Comparison of ENCODE assay signal across 25 cellular contexts in the genomic region with DNA sequence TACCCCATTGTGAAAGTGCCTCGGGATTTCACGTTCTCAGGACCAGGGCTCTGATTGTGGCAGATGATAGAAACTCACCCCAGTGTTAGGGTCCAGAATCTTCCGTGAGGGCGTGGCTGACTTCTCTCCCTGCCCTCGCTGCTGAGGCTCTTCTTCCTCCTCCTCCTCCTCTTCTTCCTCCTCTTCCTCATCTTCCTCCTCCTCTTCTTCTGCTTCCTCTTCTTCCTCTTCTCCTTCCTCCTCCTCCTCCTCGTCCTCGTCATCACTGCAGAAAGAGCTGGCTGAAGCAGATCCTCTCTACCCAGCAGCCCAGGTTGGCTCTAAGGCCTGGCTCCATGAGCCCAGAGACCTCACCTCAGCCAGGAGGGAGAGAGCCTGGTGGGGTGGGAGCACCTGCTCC. TPM values are rescaled to one million over a fixed set of nuclear protein-coding genes. Genes with fewer than 3 reads are reported as not detected.
A peak's percentile ranks its signal among the peaks of the same experiment; 100 is the strongest.
DNase-seq lines count a peak whose midpoint lies in the region; ATAC-seq, FAIRE-seq and TF ChIP-seq lines count a peak whose summit lies in the region.
"Had no signal": no experiment of that assay in that cellular context is flagged by ENCODE, and none has a peak within 500 bp of the region (broad histone marks: within the 10 kb centered on the region; RNA-seq: fewer than 3 reads in every experiment).

No MANE protein-coding gene starts in this region.

- H3K9ac ChIP-seq in astrocyte (ENCODE audit: low read length) = no peak overlapping the region
- H3K9ac ChIP-seq: BLaER1 had no signal

- H3K4me3 Mint-ChIP-seq in activated T-cell treated with anti-CD3 and anti-CD28 coated beads, Interleukin-2, amount 50 U/mL, for 24 hours = no peak overlapping the region
- H3K4me3 Mint-ChIP-seq in GM23338 (no peak overlapping the region), astrocyte (ENCODE audit: unreplicated experiment) (no peak overlapping the region)
- H3K4me3 Mint-ChIP-seq: CD4-positive, alpha-beta T cell had no signal

- H3K4me1 ChIP-seq in GM23338 (ENCODE audit: insufficient read depth) = no peaks in the 10 kb centered on the region
- peaks cover 10% of the 10 kb centered on the region for H3K4me1 ChIP-seq in astrocyte (ENCODE audit: insufficient read depth, low read length)
- H3K4me1 ChIP-seq in osteoblast (ENCODE audit: insufficient read depth, low read length) = no peaks in the 10 kb centered on the region
- H3K4me1 ChIP-seq: HAP-1 had no signal

- H3K9me3 Mint-ChIP-seq in activated T-cell treated with anti-CD3 and anti-CD28 coated beads, Interleukin-2, amount 50 U/mL, for 24 hours = no peaks in the 10 kb centered on the region
- no peaks in the 10 kb centered on the region for H3K9me3 Mint-ChIP-seq in GM23338
- no peaks in the 10 kb centered on the region for H3K9me3 Mint-ChIP-seq in astrocyte (ENCODE audit: unreplicated experiment)
- H3K9me3 Mint-ChIP-seq: CD4-positive, alpha-beta T cell had no signal

- H3K27me3 ChIP-seq in GM23338 (ENCODE audit: insufficient read depth) = no peaks in the 10 kb centered on the region
- H3K27me3 ChIP-seq in astrocyte (ENCODE audit: insufficient read depth, low read length) = no peaks in the 10 kb centered on the region
- H3K27me3 ChIP-seq in osteoblast (ENCODE audit: insufficient read depth, low read length) = no peaks in the 10 kb centered on the region
- H3K27me3 ChIP-seq: BLaER1, SJSA1 had no signal

- peaks cover 98% of the 10 kb centered on the region for H3K36me3 Mint-ChIP-seq in activated T-cell treated with anti-CD3 and anti-CD28 coated beads, Interleukin-2, amount 50 U/mL, for 24 hours (ENCODE audit: low read depth)
- H3K36me3 Mint-ChIP-seq in GM23338 (ENCODE audit: low read depth) (peaks cover 91% of the 10 kb centered on the region), astrocyte (ENCODE audit: low read depth, unreplicated experiment) (peaks cover 18% of the 10 kb centered on the region)

- H3K9me3 ChIP-seq in astrocyte (ENCODE audit: insufficient read depth, low read depth, low read length) (no peaks in the 10 kb centered on the region), osteoblast (ENCODE audit: low read depth, low read length) (no peaks in the 10 kb centered on the region)
- H3K9me3 ChIP-seq: BLaER1, HAP-1, SJSA1 had no signal

- H3F3A ChIP-seq in GM23338 (replicated peaks; ENCODE audit: low read depth) = peaks cover 19% of the 10 kb centered on the region; the same call in 1 of the 2 replicates

- no peaks in the 10 kb centered on the region for H3K4me1 Mint-ChIP-seq in activated T-cell treated with anti-CD3 and anti-CD28 coated beads, Interleukin-2, amount 50 U/mL, for 24 hours (ENCODE audit: low read depth)
- H3K4me1 Mint-ChIP-seq in GM23338 = peaks cover 11% of the 10 kb centered on the region
- H3K4me1 Mint-ChIP-seq in astrocyte (ENCODE audit: low read depth, unreplicated experiment) = peaks cover 4% of the 10 kb centered on the region

- no peaks in the 10 kb centered on the region for H3K79me2 ChIP-seq in GM23338 (replicated peaks; ENCODE audit: insufficient read depth)
- peaks cover 2% of the 10 kb centered on the region for H3K79me2 ChIP-seq in astrocyte (ENCODE audit: insufficient read depth, low read length)
- peaks cover 13% of the 10 kb centered on the region for H3K79me2 ChIP-seq in osteoblast (ENCODE audit: insufficient read depth, low read length)

- peak overlapping the region; percentile 55 for H3K27ac Mint-ChIP-seq in activated T-cell treated with anti-CD3 and anti-CD28 coated beads, Interleukin-2, amount 50 U/mL, for 24 hours
- no peak overlapping the region for H3K27ac Mint-ChIP-seq in GM23338
- H3K27ac Mint-ChIP-seq in astrocyte (ENCODE audit: unreplicated experiment) = peak overlapping the region; percentile 41
- H3K27ac Mint-ChIP-seq: CD4-positive, alpha-beta T cell had no signal

- ATAC-seq in GM23338 = no peak
- ATAC-seq: GM12878 had no signal

- H3K27ac ChIP-seq in GM23338 (ENCODE audit: low read depth) = 0 out of 2 replicates have a peak overlapping the region, but pooled peaks have one; percentile 19
- H3K27ac ChIP-seq in astrocyte (ENCODE audit: low read depth, low read length) = no peak overlapping the region
- no peak overlapping the region for H3K27ac ChIP-seq in osteoblast (ENCODE audit: low read depth, low read length)
- H3K27ac ChIP-seq: BLaER1, SJSA1 had no signal

- H2AFZ ChIP-seq in GM23338 = no peak overlapping the region
- no peak overlapping the region for H2AFZ ChIP-seq in astrocyte (ENCODE audit: low read depth, low read length)
- no peak overlapping the region for H2AFZ ChIP-seq in osteoblast (ENCODE audit: low read length)

- H3K4me2 ChIP-seq in GM23338 = no peak overlapping the region
- no peak overlapping the region for H3K4me2 ChIP-seq in astrocyte (ENCODE audit: low read length)
- H3K4me2 ChIP-seq in osteoblast (ENCODE audit: insufficient read depth, low read length) = no peak overlapping the region
- H3K4me2 ChIP-seq: BLaER1 had no signal

- H3K27me3 Mint-ChIP-seq in activated T-cell treated with anti-CD3 and anti-CD28 coated beads, Interleukin-2, amount 50 U/mL, for 24 hours = no peaks in the 10 kb centered on the region
- H3K27me3 Mint-ChIP-seq in GM23338 (ENCODE audit: insufficient read depth, low read depth, poor library complexity) = peaks cover 8% of the 10 kb centered on the region
- H3K27me3 Mint-ChIP-seq in astrocyte (ENCODE audit: low read depth, unreplicated experiment) = no peaks in the 10 kb centered on the region
- H3K27me3 Mint-ChIP-seq: CD4-positive, alpha-beta T cell had no signal

- H3K9me2 ChIP-seq in GM23338 (ENCODE audit: insufficient read depth) = no peaks in the 10 kb centered on the region

- peaks cover 14% of the 10 kb centered on the region for H4K20me1 ChIP-seq in GM23338 (replicated peaks; ENCODE audit: insufficient read depth)
- peaks cover 23% of the 10 kb centered on the region for H4K20me1 ChIP-seq in astrocyte (ENCODE audit: insufficient read depth, low read length)
- H4K20me1 ChIP-seq in osteoblast (ENCODE audit: insufficient read depth, low read length) = peaks cover 17% of the 10 kb centered on the region

- H3K4me3 ChIP-seq in GM23338 = no peak overlapping the region
- no peak overlapping the region for H3K4me3 ChIP-seq in astrocyte (ENCODE audit: insufficient read depth, low read depth, low read length)
- no peak overlapping the region for H3K4me3 ChIP-seq in osteoblast (ENCODE audit: insufficient read depth, low read length)
- H3K4me3 ChIP-seq: BLaER1, GM12878, HAP-1, SJSA1 had no signal

- H3K36me3 ChIP-seq in GM23338 (ENCODE audit: insufficient read depth) = peaks cover 64% of the 10 kb centered on the region
- peaks cover 56% of the 10 kb centered on the region for H3K36me3 ChIP-seq in astrocyte (ENCODE audit: insufficient read depth, low read length)
- H3K36me3 ChIP-seq in osteoblast (ENCODE audit: insufficient read depth, low read length) = peaks cover 85% of the 10 kb centered on the region

- no peak for FAIRE-seq in astrocyte (lab: Jason Lieb, UNC)
- FAIRE-seq: A204.1, G401.6, GM12878, RCC 7860 had no signal

- no peak for TF ChIP-seq CTCF in GM23338 (conservative IDR thresholded peaks at IDR 0.05; ENCODE audit: low read depth in 2 of 2)
- TF ChIP-seq CTCF in astrocyte (IDR thresholded peaks at IDR 0.05; ENCODE audit: insufficient read depth, low read depth, low read length) = no peak
- TF ChIP-seq CTCF in osteoblast (IDR thresholded peaks at IDR 0.05; ENCODE audit: extremely low read depth, low read depth, low read length) = no peak

- DNase-seq in activated T-cell treated with anti-CD3 and anti-CD28 coated beads, Interleukin-2, amount 50 U/mL, for 24 hours = no peak
- DNase-seq in activated T-cell treated with anti-CD3 and anti-CD28 coated beads, Interleukin-2, amount 50 U/mL, for 48 hours = no peak
- DNase-seq in GM23338 (ENCODE audit: low spot score) (no peak), astrocyte (ENCODE audit: low read depth) (no peak), osteoblast (ENCODE audit: insufficient read length, low spot score, missing footprints) (peak; percentile 38), NCI-H2227 treated with DMSO at 0.1 percent for 48 hours (lab: John Stamatoyannopoulos, UW) (no peak), NCI-H82 (lab: John Stamatoyannopoulos, UW) (no peak)
- DNase-seq: CD4-positive, alpha-beta T cell; DMS53; GOT3; KBM-7; MV-4-11; NCI-H1105; NCI-H1436 treated with DMSO at 0.1 percent for 48 hours; NCI-H187 treated with DMSO at 0.1 percent for 48 hours; NCI-H2171 treated with DMSO at 0.1 percent for 48 hours; NCI-H524; NCI-H748 treated with DMSO at 0.1 percent for 48 hours had no signal

TF ChIP-seq in GM23338, 12 proteins besides CTCF, POLR2A, EP300 and RAD21 (continues in another document):
- TF ChIP-seq NANOG (IDR thresholded peaks at IDR 0.05; ENCODE audit: borderline replicate concordance) = no peak
- no peak for TF ChIP-seq EZH2 (IDR thresholded peaks at IDR 0.05; ENCODE audit: low read depth, unreplicated experiment)
- TF ChIP-seq JUNB (IDR thresholded peaks at IDR 0.05; ENCODE audit: unreplicated experiment) = no peak

RNA-seq across cellular contexts. Expression of gene CHADL, which starts 13.5 kb away (rescaled TPM):
- 1.5 and 1.6 TPM in 2 replicates for total RNA-seq in GM23338 (2014; rRNA removed; shearing (Covaris generic))
- 0.70 TPM in 1 of 2 replicates, not detected in the other for polyA plus RNA-seq in GM23338 (2016; fragmentation: Nextera tagmentation; extraction: Ambion mirVana)
- total RNA-seq in astrocyte (0.23 and 0.34 TPM in 2 replicates), osteoblast (1.1 and 1.2 TPM in 2 replicates)
- total RNA-seq: GM12878 had no signal

RNA-seq across cellular contexts. Expression of gene RANGAP1, which starts 31.8 kb away (rescaled TPM):
- 133 and 141 TPM in 2 replicates for total RNA-seq in GM23338 (2014; rRNA removed; shearing (Covaris generic))
- 54.2 and 54.7 TPM in 2 replicates for polyA plus RNA-seq in GM23338 (2016; fragmentation: Nextera tagmentation; extraction: Ambion mirVana)
- total RNA-seq in astrocyte = 68.4 and 77.8 TPM in 2 replicates
- 29.8 and 31.8 TPM in 2 replicates for total RNA-seq in osteoblast

RNA-seq across cellular contexts. Expression of gene ZC3H7B, which starts 47.1 kb away (rescaled TPM):
- 51.3 and 61.5 TPM in 2 replicates for total RNA-seq in GM23338 (2014; rRNA removed; shearing (Covaris generic))
- 5.7 and 7.0 TPM in 2 replicates for polyA plus RNA-seq in GM23338 (2016; fragmentation: Nextera tagmentation; extraction: Ambion mirVana)
- total RNA-seq in astrocyte = 66.6 and 66.7 TPM in 2 replicates
- total RNA-seq in osteoblast = 43.6 and 53.6 TPM in 2 replicates

RNA-seq across cellular contexts. Expression of gene L3MBTL2, which starts 49.1 kb away (rescaled TPM):
- 23.4 and 27.1 TPM in 2 replicates for total RNA-seq in GM23338 (2014; rRNA removed; shearing (Covaris generic))
- polyA plus RNA-seq in GM23338 (2016; fragmentation: Nextera tagmentation; extraction: Ambion mirVana) = 12.7 and 13.9 TPM in 2 replicates
- total RNA-seq in astrocyte (20.0 and 20.6 TPM in 2 replicates), osteoblast (21.5 and 22.8 TPM in 2 replicates)
